In genomic region chr3:178966299-178967183, GRCh38 we compare ENCODE assay signal across 8 cellular contexts.
DNase-seq lines count a peak whose midpoint lies in the region; ATAC-seq and TF ChIP-seq lines count a peak whose summit lies in the region.

No MANE protein-coding gene starts in this region.

- no peak for DNase-seq in activated naive CD4-positive, alpha-beta T cell treated with anti-CD3 and anti-CD28 coated beads, Interleukin-2, amount 10 ng/mL, durations not matched to agents 7 days and 5 days
- no peak for DNase-seq in activated naive CD4-positive, alpha-beta T cell (lab: John Stamatoyannopoulos, UW)
- peak; percentile 77 to 81 for DNase-seq in NCI-H2081 (lab: John Stamatoyannopoulos, UW)
- DNase-seq in amniotic epithelial cell (ENCODE audit: low read depth) = peak; percentile 35
- peak; percentile 50 for DNase-seq in inferior parietal cortex (ENCODE audit: extremely low spot score)
- DNase-seq in tibial artery = no peak
- no peak for DNase-seq in NK-92 treated with Interleukin-12 subunit alpha and Interleukin-12 subunit beta, amount 100 ng/mL, for 24 hours (lab: John Stamatoyannopoulos, UW)

- no peaks in the 10 kb centered on the region for H3K36me3 ChIP-seq in tibial artery

- H3K36me3 Mint-ChIP-seq in activated naive CD4-positive, alpha-beta T cell treated with anti-CD3 and anti-CD28 coated beads, Interleukin-2, amount 10 ng/mL, durations not matched to agents 7 days and 5 days = no peaks in the 10 kb centered on the region

- no peaks in the 10 kb centered on the region for H3K9me3 ChIP-seq in tibial artery

- H3K27me3 ChIP-seq in tibial artery = no peaks in the 10 kb centered on the region

- peaks cover 14% of the 10 kb centered on the region for H3K4me1 Mint-ChIP-seq in activated naive CD4-positive, alpha-beta T cell treated with anti-CD3 and anti-CD28 coated beads, Interleukin-2, amount 10 ng/mL, durations not matched to agents 7 days and 5 days

- peak overlapping the region; percentile 26 for H3K27ac Mint-ChIP-seq in activated naive CD4-positive, alpha-beta T cell treated with anti-CD3 and anti-CD28 coated beads, Interleukin-2, amount 10 ng/mL, durations not matched to agents 7 days and 5 days

- H3K27ac ChIP-seq in tibial artery = no peak overlapping the region

- peak; percentile 51 to 53 for TF ChIP-seq CTCF in tibial artery (IDR thresholded peaks at IDR 0.05)

- no peaks in the 10 kb centered on the region for H3K27me3 Mint-ChIP-seq in activated naive CD4-positive, alpha-beta T cell treated with anti-CD3 and anti-CD28 coated beads, Interleukin-2, amount 10 ng/mL, durations not matched to agents 7 days and 5 days

- H3K4me3 ChIP-seq in tibial artery = no peak overlapping the region

- no peak overlapping the region for H3K4me3 Mint-ChIP-seq in activated naive CD4-positive, alpha-beta T cell treated with anti-CD3 and anti-CD28 coated beads, Interleukin-2, amount 10 ng/mL, durations not matched to agents 7 days and 5 days

- ATAC-seq in HG02763 (IDR thresholded peaks at IDR 0.05; ENCODE audit: unreplicated experiment) = peak; percentile 41

- intact Hi-C loops in tibial artery (cut with DNase I; ENCODE audit: low total_unique reads) = loop anchor here (10.0 kb wide), 1 partner anchor 532 kb away; no protein-coding TSS in a partner anchor

- H3K9me3 Mint-ChIP-seq in activated naive CD4-positive, alpha-beta T cell treated with anti-CD3 and anti-CD28 coated beads, Interleukin-2, amount 10 ng/mL, durations not matched to agents 7 days and 5 days = no peaks in the 10 kb centered on the region

- CTCF ChIA-PET in activated naive CD4-positive, alpha-beta T cell treated with anti-CD3 and anti-CD28 coated beads, Interleukin-2, amount 10 ng/mL, durations not matched to agents 7 days and 5 days (lab: Charles Lee) = interaction anchor here (0.8 to 2.0 kb wide), 2 partner anchors 267 to 531 kb away, joined by 3 to 7 read pairs; no protein-coding TSS in a partner anchor

- H3K4me1 ChIP-seq in tibial artery = peaks cover 0 to 9% (median 0%) of the 10 kb centered on the region in 4 donors

Comparison
In these comparisons a context has a peak if more than half of its experiments do, and no peak if none do; other contexts are left out.
1. DNase-seq: peak in NCI-H2081 (2 of 2), amniotic epithelial cell (single experiment) and inferior parietal cortex (single experiment); none in activated naive CD4-positive, alpha-beta T cell treated with anti-CD3 and anti-CD28 coated beads, Interleukin-2, amount 10 ng/mL, durations not matched to agents 7 days and 5 days (single experiment), activated naive CD4-positive, alpha-beta T cell (0 of 4), tibial artery (0 of 2) and NK-92 treated with Interleukin-12 subunit alpha and Interleukin-12 subunit beta, amount 100 ng/mL, for 24 hours (single experiment).